Comparison of ENCODE assay signal across 32 cellular contexts in genomic region chr4:88857588-88857987, GRCh38.
DNase-seq lines count a peak whose midpoint lies in the region; ATAC-seq and TF ChIP-seq lines count a peak whose summit lies in the region.
"Had no signal": no experiment of that assay in that cellular context is flagged by ENCODE, and none has a peak within 500 bp of the region (broad histone marks: within the 10 kb centered on the region; RNA-seq: fewer than 3 reads in every experiment).

No MANE protein-coding gene starts in this region.

- H3K4me1 Mint-ChIP-seq in MCF 10A (ENCODE audit: insufficient read depth, unreplicated experiment), result no peaks in the 10 kb centered on the region
- H3K4me1 Mint-ChIP-seq: activated naive CD8-positive, alpha-beta T cell treated with anti-CD3 and anti-CD28 coated beads for 36 hours had no signal

- in situ Hi-C loops in mammary epithelial cell (cut with MboI; ENCODE audit: low sequenced_read_pairs in 2 of 2), result no loop called here

- no peak overlapping the region for H3K27ac Mint-ChIP-seq in MCF 10A (ENCODE audit: low read depth, unreplicated experiment)
- H3K27ac Mint-ChIP-seq: activated naive CD8-positive, alpha-beta T cell treated with anti-CD3 and anti-CD28 coated beads for 36 hours; B cell; naive thymus-derived CD4-positive, alpha-beta T cell; progenitor cell of endocrine pancreas had no signal

- no peak overlapping the region for H3K4me2 ChIP-seq in mammary epithelial cell (ENCODE audit: insufficient read depth, low read depth, low read length)

- H3K4me1 ChIP-seq in mammary epithelial cell (ENCODE audit: insufficient read depth, low read length) (no peaks in the 10 kb centered on the region), upper lobe of right lung (peaks cover 10% of the 10 kb centered on the region)
- H3K4me1 ChIP-seq: suprapubic skin had no signal

- no peaks in the 10 kb centered on the region for H3K27me3 ChIP-seq in mammary epithelial cell (ENCODE audit: insufficient read depth, low read length)
- H3K27me3 ChIP-seq in upper lobe of right lung, result no peaks in the 10 kb centered on the region
- H3K27me3 ChIP-seq: suprapubic skin had no signal

- DNase-seq in mammary epithelial cell (peak; percentile 14), MCF 10A (ENCODE audit: unreplicated experiment) (no peak), M059J (ENCODE audit: low read depth) (peak; percentile 4), globus pallidus (ENCODE audit: low spot score) (peak; percentile 9), upper lobe of right lung (no peak)
- DNase-seq: activated CD4-positive, alpha-beta T cell treated with anti-CD3 and anti-CD28 coated beads, Interleukin-2, amount 50 U/mL, for 1 hour; activated CD4-positive, CD25-positive, alpha-beta regulatory T cell; activated effector memory CD4-positive, alpha-beta T cell treated with anti-CD3 and anti-CD28 coated beads, Interleukin-2, amount 50 U/mL, for 16 hours; activated naive CD8-positive, alpha-beta T cell treated with anti-CD3 and anti-CD28 coated beads for 36 hours; activated T-cell treated with anti-CD3 and anti-CD28 coated beads, Interleukin-2, amount 50 U/mL, for 1 hour; central memory CD4-positive, alpha-beta T cell; dermis blood vessel endothelial cell; DMS 273 treated with DMSO at 0.1 percent for 48 hours; EL; foreskin fibroblast; H7; Karpas-422; midbrain; naive thymus-derived CD4-positive, alpha-beta T cell; NCI-H1694; NCI-H446; NCI-H774; stimulated activated naive CD4-positive, alpha-beta T cell had no signal

- POLR2A ChIA-PET in MCF 10A (lab: Yijun Ruan, JAX), result interaction anchor here (0.6 kb wide), 2 partner anchors 23 to 28 kb away, joined by 3 read pairs; no protein-coding TSS in a partner anchor

- ATAC-seq in upper lobe of right lung (peak; percentile 54), GM21619 (IDR thresholded peaks at IDR 0.05; ENCODE audit: unreplicated experiment) (no peak), HG03095 (IDR thresholded peaks at IDR 0.05; ENCODE audit: unreplicated experiment) (no peak), HG03378 (IDR thresholded peaks at IDR 0.05; ENCODE audit: unreplicated experiment) (no peak)
- ATAC-seq: esophagus mucosa; GM12878; naive thymus-derived CD4-positive, alpha-beta T cell had no signal

- no peaks in the 10 kb centered on the region for H3K36me3 Mint-ChIP-seq in MCF 10A (ENCODE audit: insufficient read depth, unreplicated experiment)
- H3K36me3 Mint-ChIP-seq: activated naive CD8-positive, alpha-beta T cell treated with anti-CD3 and anti-CD28 coated beads for 36 hours; naive thymus-derived CD4-positive, alpha-beta T cell had no signal

- H4K20me1 ChIP-seq in mammary epithelial cell (ENCODE audit: insufficient read depth, low read length), result no peaks in the 10 kb centered on the region

- no peaks in the 10 kb centered on the region for H3K9me3 Mint-ChIP-seq in MCF 10A (ENCODE audit: unreplicated experiment)
- H3K9me3 Mint-ChIP-seq: activated naive CD8-positive, alpha-beta T cell treated with anti-CD3 and anti-CD28 coated beads for 36 hours; naive thymus-derived CD4-positive, alpha-beta T cell had no signal

- H3K27ac ChIP-seq in mammary epithelial cell (ENCODE audit: insufficient read depth, low read depth, low read length), result no peak overlapping the region
- no peak overlapping the region for H3K27ac ChIP-seq in upper lobe of right lung
- H3K27ac ChIP-seq: SK-N-MC, suprapubic skin had no signal

- H3K36me3 ChIP-seq in mammary epithelial cell (ENCODE audit: insufficient read depth, low read length) (no peaks in the 10 kb centered on the region), upper lobe of right lung (no peaks in the 10 kb centered on the region)
- H3K36me3 ChIP-seq: suprapubic skin had no signal

- H3K27me3 Mint-ChIP-seq in MCF 10A (ENCODE audit: insufficient read depth, unreplicated experiment), result no peaks in the 10 kb centered on the region
- H3K27me3 Mint-ChIP-seq: progenitor cell of endocrine pancreas had no signal

- no peak overlapping the region for H3K9ac ChIP-seq in mammary epithelial cell (ENCODE audit: insufficient read depth, low read length)

- H2AFZ ChIP-seq in mammary epithelial cell (ENCODE audit: low read depth, low read length), result no peak overlapping the region

- H3K79me2 ChIP-seq in mammary epithelial cell (ENCODE audit: insufficient read depth, low read length), result no peaks in the 10 kb centered on the region

- H3K9me3 ChIP-seq in mammary epithelial cell (replicated peaks; ENCODE audit: insufficient read depth, low read length) (no peaks in the 10 kb centered on the region), upper lobe of right lung (no peaks in the 10 kb centered on the region)
- H3K9me3 ChIP-seq: suprapubic skin had no signal

- BruUV-seq in mammary epithelial cell (replicated peaks; lab: Mats Ljungman, UMichigan), result no TSS peak
- no TSS peak for BruUV-seq in MCF 10A (replicated peaks; lab: Mats Ljungman, UMichigan)

- dilution Hi-C loops in mammary epithelial cell (cut with HindIII; ENCODE audit: low sequenced_read_pairs), result no loop called here

- intact Hi-C loops in mammary epithelial cell (cut with micrococcal nuclease), result no loop called here
- intact Hi-C loops in MCF 10A (cut with micrococcal nuclease), result no loop called here
- intact Hi-C loops in upper lobe of right lung (cut with DNase I), result no loop called here

- CTCF ChIA-PET in mammary epithelial cell (lab: Charles Lee; ENCODE audit: low non-redundant PET), result no interaction called here
- CTCF ChIA-PET in MCF 10A (lab: Yijun Ruan, JAX), result interaction anchor here (1.0 kb wide), 1 partner anchor 13 kb away, joined by 3 read pairs; no protein-coding TSS in a partner anchor

- TF ChIP-seq CTCF in mammary epithelial cell (conservative IDR thresholded peaks at IDR 0.05 in 1 of 2, IDR thresholded peaks at IDR 0.05 in 1 of 2; ENCODE audit: extremely low read depth in 1 of 2, insufficient read depth in 1 of 2, low read depth in 1 of 2, low read length in 2 of 2) (no peak), MCF 10A (IDR thresholded peaks at IDR 0.05; ENCODE audit: unreplicated experiment) (no peak), upper lobe of right lung (IDR thresholded peaks at IDR 0.05) (no peak)

- H3K4me3 Mint-ChIP-seq in MCF 10A (ENCODE audit: unreplicated experiment), result no peak overlapping the region
- H3K4me3 Mint-ChIP-seq: activated naive CD8-positive, alpha-beta T cell treated with anti-CD3 and anti-CD28 coated beads for 36 hours; B cell; naive thymus-derived CD4-positive, alpha-beta T cell had no signal

- H3K4me3 ChIP-seq in mammary epithelial cell (replicated peaks in 1 of 3; ENCODE audit: insufficient read depth in 1 of 3, low read depth in 2 of 3, low read length in 3 of 3), result no peak overlapping the region
- no peak overlapping the region for H3K4me3 ChIP-seq in upper lobe of right lung
- H3K4me3 ChIP-seq: GM12878, SK-N-MC, suprapubic skin had no signal

Comparison
In these comparisons a context has a peak if more than half of its experiments do, and no peak if none do; other contexts are left out.
1. DNase-seq: peak in mammary epithelial cell (single experiment), M059J (single experiment) and globus pallidus (single experiment); none in MCF 10A (single experiment) and upper lobe of right lung (single experiment).